In the genomic region with DNA sequence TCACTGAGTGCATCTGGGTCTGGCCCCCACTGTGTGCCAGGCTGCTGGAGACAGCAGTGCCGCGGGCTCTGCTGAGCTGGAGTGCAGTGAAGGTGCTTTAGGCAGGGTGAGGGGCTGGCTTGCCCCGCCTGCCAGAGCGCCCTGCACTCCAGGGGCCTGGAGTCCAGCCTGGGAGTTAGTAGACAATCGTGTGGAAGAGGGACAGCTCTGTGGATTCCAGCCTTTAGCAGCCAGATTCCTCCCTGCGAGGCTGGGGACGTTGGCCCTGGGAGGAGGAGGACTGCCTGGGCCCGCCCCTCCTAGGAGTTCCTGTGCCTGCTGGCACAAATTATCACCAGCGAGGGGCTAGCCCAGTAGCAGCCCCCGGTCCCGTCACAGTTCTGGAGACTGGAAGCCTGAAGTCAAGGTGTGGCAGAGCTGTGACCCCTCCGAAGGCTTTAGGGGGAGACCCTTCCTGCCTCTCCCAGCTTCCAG, we compare ENCODE assay signal across 1 cellular context.
TF ChIP-seq lines count a peak whose summit lies in the region.

No MANE protein-coding gene starts in this region.

TF ChIP-seq in GM23338, 12 proteins besides CTCF, POLR2A, EP300 and RAD21 (continued from another document):
- TF ChIP-seq ZNF462 (CRISPR knock-in tag; IDR thresholded peaks at IDR 0.05) (no peak), EZH2phosphoT487 (IDR thresholded peaks at IDR 0.05; ENCODE audit: unreplicated experiment) (no peak), JUNB (IDR thresholded peaks at IDR 0.05; ENCODE audit: unreplicated experiment) (no peak), CREB1 (CRISPR knock-in tag; IDR thresholded peaks at IDR 0.05; ENCODE audit: low read depth) (no peak), STAT1 (IDR thresholded peaks at IDR 0.05; ENCODE audit: unreplicated experiment) (no peak), POLR2AphosphoS5 (IDR thresholded peaks at IDR 0.05; ENCODE audit: low read depth) (no peak), ZNF114 (CRISPR knock-in tag; IDR thresholded peaks at IDR 0.05) (no peak), ETS1 (IDR thresholded peaks at IDR 0.05) (no peak), ZNF331 (CRISPR knock-in tag; IDR thresholded peaks at IDR 0.05; ENCODE audit: low read depth) (no peak)
- TF ChIP-seq, protein P1, sequence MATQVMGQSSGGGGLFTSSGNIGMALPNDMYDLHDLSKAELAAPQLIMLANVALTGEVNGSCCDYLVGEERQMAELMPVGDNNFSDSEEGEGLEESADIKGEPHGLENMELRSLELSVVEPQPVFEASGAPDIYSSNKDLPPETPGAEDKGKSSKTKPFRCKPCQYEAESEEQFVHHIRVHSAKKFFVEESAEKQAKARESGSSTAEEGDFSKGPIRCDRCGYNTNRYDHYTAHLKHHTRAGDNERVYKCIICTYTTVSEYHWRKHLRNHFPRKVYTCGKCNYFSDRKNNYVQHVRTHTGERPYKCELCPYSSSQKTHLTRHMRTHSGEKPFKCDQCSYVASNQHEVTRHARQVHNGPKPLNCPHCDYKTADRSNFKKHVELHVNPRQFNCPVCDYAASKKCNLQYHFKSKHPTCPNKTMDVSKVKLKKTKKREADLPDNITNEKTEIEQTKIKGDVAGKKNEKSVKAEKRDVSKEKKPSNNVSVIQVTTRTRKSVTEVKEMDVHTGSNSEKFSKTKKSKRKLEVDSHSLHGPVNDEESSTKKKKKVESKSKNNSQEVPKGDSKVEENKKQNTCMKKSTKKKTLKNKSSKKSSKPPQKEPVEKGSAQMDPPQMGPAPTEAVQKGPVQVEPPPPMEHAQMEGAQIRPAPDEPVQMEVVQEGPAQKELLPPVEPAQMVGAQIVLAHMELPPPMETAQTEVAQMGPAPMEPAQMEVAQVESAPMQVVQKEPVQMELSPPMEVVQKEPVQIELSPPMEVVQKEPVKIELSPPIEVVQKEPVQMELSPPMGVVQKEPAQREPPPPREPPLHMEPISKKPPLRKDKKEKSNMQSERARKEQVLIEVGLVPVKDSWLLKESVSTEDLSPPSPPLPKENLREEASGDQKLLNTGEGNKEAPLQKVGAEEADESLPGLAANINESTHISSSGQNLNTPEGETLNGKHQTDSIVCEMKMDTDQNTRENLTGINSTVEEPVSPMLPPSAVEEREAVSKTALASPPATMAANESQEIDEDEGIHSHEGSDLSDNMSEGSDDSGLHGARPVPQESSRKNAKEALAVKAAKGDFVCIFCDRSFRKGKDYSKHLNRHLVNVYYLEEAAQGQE (IDR thresholded peaks at IDR 0.05; ENCODE audit: unreplicated experiment), result no peak
